14 cellular contexts compared by ENCODE assay signal in genomic region chr13:37899753-37900152, GRCh38. TPM values are rescaled to one million over a fixed set of nuclear protein-coding genes. Genes with fewer than 3 reads are reported as not detected.
"Had no signal": no experiment of that assay in that cellular context is flagged by ENCODE, and none has a peak within 500 bp of the region (broad histone marks: within the 10 kb centered on the region; RNA-seq: fewer than 3 reads in every experiment).

No MANE protein-coding gene starts in this region.

- H3K4me3 ChIP-seq: stomach, thoracic aorta had no signal

- H3K27me3 ChIP-seq: stomach had no signal

- DNase-seq: activated CD4-positive, alpha-beta T cell treated with anti-CD3 and anti-CD28 coated beads, Interleukin-2, amount 50 U/mL, for 48 hours; activated CD4-positive, CD25-positive, alpha-beta regulatory T cell treated with anti-CD3 and anti-CD28 coated beads, Interleukin-2, amount 50 U/mL, for 72 hours; activated CD8-positive, alpha-beta memory T cell treated with anti-CD3 and anti-CD28 coated beads, Interleukin-2, amount 10 ng/mL, durations not matched to agents 7 days and 5 days; activated effector memory CD4-positive, alpha-beta T cell treated with anti-CD3 and anti-CD28 coated beads, Interleukin-2, amount 50 U/mL, for 16 hours; activated naive CD8-positive, alpha-beta T cell treated with anti-CD3 and anti-CD28 coated beads for 36 hours; activated T-cell treated with anti-CD3 and anti-CD28 coated beads, Interleukin-2, amount 50 U/mL, for 24 hours; endodermal cell; erythroblast; stomach had no signal

- H3K27ac ChIP-seq: stomach, thoracic aorta had no signal

- ATAC-seq: activated CD8-positive, alpha-beta memory T cell treated with anti-CD3 and anti-CD28 coated beads, Interleukin-2, amount 10 ng/mL, durations not matched to agents 7 days and 5 days; natural killer cell treated with Interleukin-12 subunit alpha and Interleukin-12 subunit beta and Interleukin-15 and Interleukin-18, amount 100 ng/mL, for 72 hours had no signal

- H3K36me3 ChIP-seq: stomach, thoracic aorta had no signal

- H3K9me3 ChIP-seq: thoracic aorta had no signal

- H3K4me1 ChIP-seq: stomach had no signal

RNA-seq across cellular contexts. Expression of gene TRPC4, which starts 30.2 kb away (rescaled TPM):
- total RNA-seq: activated CD8-positive, alpha-beta memory T cell treated with anti-CD3 and anti-CD28 coated beads, Interleukin-2, amount 10 ng/mL, durations not matched to agents 7 days and 5 days; activated naive CD8-positive, alpha-beta T cell treated with anti-CD3 and anti-CD28 coated beads for 36 hours; dermis microvascular lymphatic vessel endothelial cell; mononuclear cell; natural killer cell treated with Interleukin-12 subunit alpha and Interleukin-12 subunit beta and Interleukin-15 and Interleukin-18, amount 100 ng/mL, for 72 hours; T-helper 2 cell treated with Interferon-gamma antibody and Interleukin-4, amounts not matched to agents 100 ng/mL and 5 ng/mL, for 36 hours had no signal
